ENCODE assay signal across 8 cellular contexts in the genomic region with DNA sequence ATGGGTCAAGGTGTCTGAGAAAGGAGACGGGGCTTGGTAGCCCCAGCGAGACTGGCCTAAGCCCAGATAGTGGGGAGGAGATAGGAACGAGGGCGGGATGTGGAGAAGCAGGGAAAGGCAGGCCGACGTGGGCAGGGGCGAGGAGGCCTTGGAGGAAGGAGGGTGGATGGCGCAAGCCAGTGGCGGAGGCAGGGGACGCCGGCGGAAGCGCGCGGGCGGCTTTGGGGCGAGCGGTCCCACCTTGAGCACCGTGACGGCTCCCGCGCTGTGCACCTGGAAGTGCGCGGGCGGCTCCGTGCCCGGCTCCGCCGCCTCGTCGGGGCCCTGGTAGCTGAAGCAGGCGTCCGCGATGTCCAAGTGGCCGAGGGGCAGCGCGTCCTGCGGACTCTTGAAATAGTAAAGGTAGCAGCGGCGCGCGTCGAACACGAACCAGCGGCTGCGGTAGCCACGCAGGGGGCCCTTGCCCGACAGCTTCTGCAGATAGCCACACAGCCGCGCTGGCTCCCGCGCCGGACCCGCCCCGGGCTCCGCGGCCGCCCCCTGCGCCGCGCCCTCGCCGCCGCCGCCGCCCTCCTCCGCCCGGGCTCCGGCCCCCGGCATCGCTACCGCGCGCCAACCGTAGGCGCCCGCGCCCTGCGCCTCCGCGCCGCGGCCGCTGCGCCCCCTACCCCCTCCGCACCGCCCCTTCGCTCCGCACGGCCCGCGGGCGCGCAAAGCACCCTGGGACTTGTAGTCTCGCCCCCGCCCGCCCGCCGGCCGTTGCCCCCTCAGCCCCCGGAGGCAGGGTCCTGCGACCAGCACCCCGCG. TPM values are rescaled to one million over a fixed set of nuclear protein-coding genes. Genes with fewer than 3 reads are reported as not detected.
DNase-seq lines count a peak whose midpoint lies in the region; FAIRE-seq and TF ChIP-seq lines count a peak whose summit lies in the region.

Gene TBC1D2B (minus strand): TSS at position 659 of the 807 bp plus-strand sequence. CDS start 59 bp downstream, at position 600.

- no peaks in the 10 kb centered on the region for H3K27me3 ChIP-seq in layer of hippocampus (ENCODE audit: control insufficient read depth, insufficient read depth, low read length)

- FAIRE-seq in GM12892 (lab: Jason Lieb, UNC): peak; percentile 62

- peak; percentile 28; the same call in 1 of the 2 replicates for TF ChIP-seq POLR2A in GM12892 (IDR thresholded peaks at IDR 0.05; ENCODE audit: low read depth, low read length)

- peak within 1 kb of the TSS; percentile 85 for H3K27ac ChIP-seq in layer of hippocampus (ENCODE audit: low read depth, low read length)

- POLR2A ChIA-PET in HEK293T (lab: Yijun Ruan, JAX): interaction anchor here (1.0 kb wide), 1 partner anchor 10 kb away, joined by 3 read pairs; no protein-coding TSS in a partner anchor

- CTCF ChIA-PET in HEK293T (lab: Yijun Ruan, JAX): interaction anchor here (0.6 to 1.2 kb wide), 4 partner anchors 11 to 169 kb away, joined by 3 to 9 read pairs (median 4); no protein-coding TSS in a partner anchor

- DNase-seq in GM12892 (ENCODE audit: insufficient read length): peak; percentile 82
- peak; percentile 87 for DNase-seq in HEK293T (ENCODE audit: extremely low spot score)
- peak; percentile 37 for DNase-seq in NCI-H1092 treated with DMSO at 0.1 percent for 48 hours (lab: John Stamatoyannopoulos, UW)
- peak; percentile 68 for DNase-seq in activated CD4-positive, CD25-positive, alpha-beta regulatory T cell treated with anti-CD3 and anti-CD28 coated beads, Interleukin-2, amount 50 U/mL, for 72 hours
- DNase-seq in cerebellum (ENCODE audit: low spot score): peak; percentile 87
- peak; percentile 64 to 72 for DNase-seq in stimulated activated CD4-positive, alpha-beta T cell treated with anti-CD3 and anti-CD28 coated beads, Interleukin-1b, Interleukin-23, amount 100 ng/mL, for 4 hours (ENCODE audit: low read depth in 2 of 2)
- no peak for DNase-seq in GOT3 (lab: John Stamatoyannopoulos, UW)

TF ChIP-seq in HEK293T, 16 proteins besides CTCF, POLR2A, EP300 and RAD21:
- TF ChIP-seq SUZ12 (IDR thresholded peaks at IDR 0.05) (no peak), FOXM1 (IDR thresholded peaks at IDR 0.05; ENCODE audit: borderline replicate concordance) (0 out of 2 replicates have a peak, but pooled peaks have one; percentile 19)

RNA-seq across cellular contexts. Expression of gene TBC1D2B, which starts in this region (rescaled TPM):
- polyA plus RNA-seq in GM12892 (2012; ENCODE audit: missing spikeins): 17.2 TPM
- 18.3 TPM for total RNA-seq in cerebellum
